ENCODE assay signal across 23 cellular contexts in the genomic region with DNA sequence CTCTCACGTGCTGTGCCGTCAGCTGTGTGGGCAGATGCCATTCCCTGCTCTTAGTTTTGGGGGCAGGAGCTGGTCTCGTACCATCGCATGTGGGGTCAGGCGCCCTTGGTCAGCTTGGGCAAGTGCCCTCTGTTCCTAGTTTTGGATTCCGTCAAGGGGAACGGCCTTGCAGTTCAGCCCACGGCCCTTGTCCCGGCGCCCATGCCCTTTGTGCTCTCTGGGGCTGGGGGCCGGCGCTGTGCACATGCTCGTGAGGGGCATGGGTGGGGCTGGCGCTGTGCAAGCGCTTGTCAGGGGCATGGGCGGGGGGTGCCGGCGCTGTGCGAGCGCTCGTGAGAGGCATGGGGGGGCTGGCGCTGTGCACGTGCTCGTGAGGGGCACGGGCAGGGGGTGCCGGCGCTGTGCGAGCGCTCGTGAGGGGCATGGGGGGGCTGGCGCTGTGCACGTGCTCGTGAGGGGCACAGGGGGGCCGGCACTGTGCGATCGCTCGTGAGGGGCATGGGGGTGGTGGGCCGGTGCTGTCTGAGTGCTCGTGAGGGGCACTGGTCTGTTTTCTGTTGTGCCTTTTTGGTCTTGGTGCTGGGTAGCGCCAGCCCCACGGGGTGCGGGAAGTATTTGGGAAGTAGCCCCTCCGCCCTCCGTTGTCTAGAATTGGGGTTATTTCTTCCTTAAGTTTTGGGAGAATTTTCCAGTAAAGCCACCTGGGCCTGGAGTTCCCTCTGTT.
"Had no signal": no experiment of that assay in that cellular context is flagged by ENCODE, and none has a peak within 500 bp of the region (broad histone marks: within the 10 kb centered on the region; RNA-seq: fewer than 3 reads in every experiment).

No MANE protein-coding gene starts in this region.

- H3K27ac ChIP-seq: brain microvascular endothelial cell, epithelial cell of prostate, esophagus squamous epithelium, neural progenitor cell, right atrium auricular region, suprapubic skin, tibial artery had no signal

- H3K27ac Mint-ChIP-seq: activated CD8-positive, alpha-beta T cell treated with anti-CD3 and anti-CD28 coated beads for 36 hours; activated naive CD8-positive, alpha-beta T cell; natural killer cell; neural progenitor cell had no signal

- H3K36me3 ChIP-seq: neural progenitor cell had no signal

- H3K4me1 ChIP-seq: esophagus squamous epithelium, neural progenitor cell, right atrium auricular region, suprapubic skin, tibial artery had no signal

- H3K9me3 Mint-ChIP-seq: activated CD8-positive, alpha-beta T cell treated with anti-CD3 and anti-CD28 coated beads for 36 hours; activated T-cell treated with anti-CD3 and anti-CD28 coated beads, Interleukin-2, amount 50 U/mL, for 4 hours; memory B cell; natural killer cell; neural progenitor cell had no signal

- H3K27me3 Mint-ChIP-seq: activated CD8-positive, alpha-beta T cell treated with anti-CD3 and anti-CD28 coated beads for 36 hours; activated naive CD8-positive, alpha-beta T cell; memory B cell had no signal

- ATAC-seq: activated CD8-positive, alpha-beta T cell treated with anti-CD3 and anti-CD28 coated beads for 36 hours; activated T-cell treated with anti-CD3 and anti-CD28 coated beads, Interleukin-2, amount 50 U/mL, for 4 hours; natural killer cell had no signal

- H3K4me3 ChIP-seq: esophagus squamous epithelium, neural progenitor cell, right atrium auricular region, smooth muscle cell, suprapubic skin, tibial artery had no signal

- DNase-seq: activated CD4-positive, alpha-beta T cell treated with anti-CD3 and anti-CD28 coated beads, Interleukin-2, amount 50 U/mL, for 1 hour; activated CD8-positive, alpha-beta T cell treated with anti-CD3 and anti-CD28 coated beads for 36 hours; activated effector memory CD4-positive, alpha-beta T cell treated with Interleukin-2 at 50 U/mL for 16 hours; activated naive CD4-positive, alpha-beta T cell treated with Interleukin-2 at 50 U/mL for 16 hours; activated T-cell treated with anti-CD3 and anti-CD28 coated beads, Interleukin-2, amount 50 U/mL, for 4 hours; brain microvascular endothelial cell; esophagus squamous epithelium; foreskin melanocyte; midbrain; natural killer cell; occipital lobe; stimulated activated CD4-positive, alpha-beta T cell treated with anti-CD3 and anti-CD28 coated beads, Interleukin-15, amount 100 ng/mL, for 24 hours; stimulated activated CD4-positive, alpha-beta T cell treated with anti-CD3 and anti-CD28 coated beads, Interleukin-2, amount 100 ng/mL, for 24 hours; stimulated activated naive CD4-positive, alpha-beta T cell; T-helper 2 cell; tibial artery had no signal

- H3K27me3 ChIP-seq: brain microvascular endothelial cell, esophagus squamous epithelium, neural progenitor cell, right atrium auricular region, suprapubic skin, tibial artery had no signal

- H3K9me3 ChIP-seq: esophagus squamous epithelium, right atrium auricular region, suprapubic skin, tibial artery had no signal

- H3K4me1 Mint-ChIP-seq: memory B cell had no signal

- H3K4me3 Mint-ChIP-seq: activated CD8-positive, alpha-beta T cell treated with anti-CD3 and anti-CD28 coated beads for 36 hours; activated T-cell treated with anti-CD3 and anti-CD28 coated beads, Interleukin-2, amount 50 U/mL, for 4 hours; memory B cell; natural killer cell; neural progenitor cell had no signal
